In genomic region chr1:30522031-30523004, GRCh38 we compare ENCODE assay signal across 11 cellular contexts.
A peak's percentile ranks its signal among the peaks of the same experiment; 100 is the strongest.
DNase-seq lines count a peak whose midpoint lies in the region; FAIRE-seq and TF ChIP-seq lines count a peak whose summit lies in the region.
"Had no signal": no experiment of that assay in that cellular context is flagged by ENCODE, and none has a peak within 500 bp of the region (broad histone marks: within the 10 kb centered on the region; RNA-seq: fewer than 3 reads in every experiment).

No MANE protein-coding gene starts in this region.

- no peaks in the 10 kb centered on the region for H3K36me3 ChIP-seq in H1 (ENCODE audit: control insufficient read depth in 2 of 4, insufficient read depth in 4 of 4, low read length in 3 of 4)
- H3K36me3 ChIP-seq in liver (ENCODE audit: control insufficient read depth in 4 of 4, insufficient read depth in 3 of 4, low read depth in 1 of 4, low read length in 3 of 4), result no peaks in the 10 kb centered on the region
- no peaks in the 10 kb centered on the region for H3K36me3 ChIP-seq in uterus
- H3K36me3 ChIP-seq in small intestine (ENCODE audit: control insufficient read depth in 2 of 2, insufficient read depth in 2 of 2, low read length in 2 of 2), result no peaks in the 10 kb centered on the region

- TF ChIP-seq RAD21 in H1 (IDR thresholded peaks at IDR 0.05 in 1 of 2, conservative IDR thresholded peaks at IDR 0.05 in 1 of 2; ENCODE audit: low read depth in 2 of 2, low read length in 2 of 2) (peak in 1 of 2 experiments; percentile 25; a peak in 2 of 4 replicates), liver (IDR thresholded peaks at IDR 0.05) (peak in 1 of 2 donors; percentile 49)

- no peak overlapping the region for H2BK120ac ChIP-seq in H1 (replicated peaks; ENCODE audit: low read depth, low read length)

- H2BK12ac ChIP-seq in H1 (ENCODE audit: low read depth, low read length), result 0 out of 2 replicates have a peak overlapping the region, but pooled peaks have one; percentile 17

- H3K79me2 ChIP-seq in H1 (ENCODE audit: control insufficient read depth in 1 of 2, insufficient read depth in 2 of 2, low read length in 2 of 2), result no peaks in the 10 kb centered on the region

- H3K4me1 ChIP-seq in H1 (replicated peaks in 1 of 4; ENCODE audit: control insufficient read depth in 3 of 4, insufficient read depth in 4 of 4, low read length in 3 of 4), result peaks cover 0 to 5% (median 0%) of the 10 kb centered on the region in 4 experiments; a peak in 2 of 7 replicates
- peaks cover 4 to 19% (median 14%) of the 10 kb centered on the region in 4 donors for H3K4me1 ChIP-seq in liver (ENCODE audit: control insufficient read depth in 4 of 4, insufficient read depth in 4 of 4, low read length in 3 of 4)
- H3K4me1 ChIP-seq in uterus, result no peaks in the 10 kb centered on the region
- no peaks in the 10 kb centered on the region for H3K4me1 ChIP-seq in small intestine (ENCODE audit: control insufficient read depth in 2 of 2, insufficient read depth in 1 of 2, low read depth in 1 of 2, low read length in 1 of 2)

- no peak overlapping the region for H2BK15ac ChIP-seq in H1 (ENCODE audit: low read length)

- no peak for FAIRE-seq in H1 (lab: Jason Lieb, UNC)
- no peak for FAIRE-seq in small intestine (lab: Jason Lieb, UNC)
- FAIRE-seq: A549 had no signal

- no peak overlapping the region for H3K9ac ChIP-seq in H1 (replicated peaks in 1 of 4; ENCODE audit: extremely low read depth in 1 of 4, low read depth in 3 of 4, low read length in 3 of 4)
- H3K9ac ChIP-seq in liver (ENCODE audit: low read depth in 1 of 2, low read length in 2 of 2), result no peak overlapping the region
- H3K9ac ChIP-seq: KMS-11 had no signal

- POLR2A ChIA-PET in H1 (lab: Charles Lee; ENCODE audit: partially characterized antibody), result no interaction called here

- no peak overlapping the region for H3K18ac ChIP-seq in H1 (ENCODE audit: extremely low read depth, low read length)

- H2AK5ac ChIP-seq in H1 (ENCODE audit: low read depth, low read length), result no peak overlapping the region

- H3K14ac ChIP-seq in H1 (ENCODE audit: insufficient read length), result no peak overlapping the region

- H3K27me3 ChIP-seq in H1 (replicated peaks in 1 of 4; ENCODE audit: control insufficient read depth in 3 of 4, extremely low read depth in 1 of 4, insufficient read depth in 3 of 4, low read length in 3 of 4) (no peaks in the 10 kb centered on the region), liver (ENCODE audit: control insufficient read depth in 4 of 4, insufficient read depth in 4 of 4, low read length in 3 of 4) (no peaks in the 10 kb centered on the region), uterus (no peaks in the 10 kb centered on the region), small intestine (ENCODE audit: control insufficient read depth in 2 of 2, insufficient read depth in 2 of 2, low read length in 2 of 2) (peaks cover 0 to 6% of the 10 kb centered on the region in 2 donors)

- no peaks in the 10 kb centered on the region for H4K20me1 ChIP-seq in H1 (replicated peaks in 1 of 2; ENCODE audit: control insufficient read depth in 1 of 2, insufficient read depth in 2 of 2, low read length in 2 of 2)

- H3K4me2 ChIP-seq in H1 (ENCODE audit: insufficient read depth in 1 of 2, low read depth in 2 of 2, low read length in 2 of 2), result no peak overlapping the region
- H3K4me2 ChIP-seq: A549, KMS-11 had no signal

- H3K56ac ChIP-seq in H1 (replicated peaks; ENCODE audit: insufficient read length, low read depth, low read length), result no peak overlapping the region

- H3K23ac ChIP-seq in H1 (ENCODE audit: insufficient read length), result no peak overlapping the region

- H4K8ac ChIP-seq in H1 (ENCODE audit: extremely low read depth, insufficient read depth, low read length), result no peak overlapping the region

- no peak for TF ChIP-seq EP300 in H1 (IDR thresholded peaks at IDR 0.05; ENCODE audit: borderline replicate concordance in 1 of 2, low read depth in 2 of 2, low read length in 2 of 2)

- H3K9me3 ChIP-seq in H1 (ENCODE audit: insufficient read depth in 2 of 2, low read depth in 1 of 2, low read length in 1 of 2) (no peaks in the 10 kb centered on the region), liver (ENCODE audit: control insufficient read depth in 4 of 4, low read length in 3 of 4) (no peaks in the 10 kb centered on the region), uterus (no peaks in the 10 kb centered on the region), small intestine (ENCODE audit: control insufficient read depth, low read depth) (no peaks in the 10 kb centered on the region)
- H3K9me3 ChIP-seq: A549 had no signal

- CTCF ChIA-PET in H1 (lab: Charles Lee; ENCODE audit: partially characterized antibody), result interaction anchor here (1.1 to 1.2 kb wide), 3 partner anchors 113 to 192 kb away, joined by 3 to 5 read pairs (median 3); no protein-coding TSS in a partner anchor

- no peaks in the 10 kb centered on the region for H3K79me1 ChIP-seq in H1 (ENCODE audit: low read depth, low read length)

- no peak overlapping the region for H4K5ac ChIP-seq in H1 (ENCODE audit: insufficient read length, low read depth, low read length)

- no peak overlapping the region for H3K4ac ChIP-seq in H1 (replicated peaks; ENCODE audit: insufficient read length, low read depth, low read length)

- no peak overlapping the region for H3K27ac ChIP-seq in H1 (ENCODE audit: low read depth, low read length)
- H3K27ac ChIP-seq in liver (ENCODE audit: low read depth in 1 of 2, low read length in 2 of 2), result peak overlapping the region; percentile 28 to 71
- H3K27ac ChIP-seq in uterus, result peak overlapping the region; percentile 11 to 44
- no peak overlapping the region for H3K27ac ChIP-seq in small intestine (ENCODE audit: low read depth in 1 of 2, low read length in 1 of 2)
- H3K27ac ChIP-seq: KMS-11 had no signal

- no peak overlapping the region for H2BK20ac ChIP-seq in H1 (ENCODE audit: low read length)

- H2BK5ac ChIP-seq in H1 (ENCODE audit: low read depth, low read length), result no peak overlapping the region

- intact Hi-C loops in uterus (cut with DNase I; ENCODE audit: low total_unique reads), result no loop called here

- H3K23me2 ChIP-seq in H1 (ENCODE audit: low read depth, low read length), result no peaks in the 10 kb centered on the region; the same call in 1 of the 2 replicates

- no peak overlapping the region; the same call in 1 of the 2 replicates for H2AFZ ChIP-seq in H1 (ENCODE audit: low read length)

- H3K4me3 ChIP-seq in H1 (ENCODE audit: extremely low read depth in 1 of 4, insufficient read depth in 2 of 4, low read depth in 3 of 4, low read length in 4 of 4), result no peak overlapping the region
- no peak overlapping the region for H3K4me3 ChIP-seq in liver (ENCODE audit: low read depth in 1 of 3, low read length in 3 of 3)
- no peak overlapping the region for H3K4me3 ChIP-seq in uterus
- H3K4me3 ChIP-seq in small intestine (ENCODE audit: low read depth in 1 of 2, low read length in 2 of 2), result no peak overlapping the region
- H3K4me3 ChIP-seq: A549 had no signal

- TF ChIP-seq POLR2A in H1 (IDR thresholded peaks at IDR 0.05; ENCODE audit: control extremely low read depth in 1 of 2, low read depth in 2 of 2, low read length in 2 of 2), result no peak
- TF ChIP-seq POLR2A in uterus (IDR thresholded peaks at IDR 0.05), result no peak

- peak; percentile 28 for DNase-seq in activated CD8-positive, alpha-beta memory T cell treated with anti-CD3 and anti-CD28 coated beads for 24 hours
- DNase-seq in activated CD8-positive, alpha-beta memory T cell treated with anti-CD3 and anti-CD28 coated beads, Interleukin-2, amount 50 U/mL, for 4 hours, result no peak
- DNase-seq in H1 (ENCODE audit: low read depth in 1 of 2, low spot score in 2 of 2) (peak in 1 of 2 experiments; percentile 31), uterus (peak; percentile 68 to 80), CD1c-positive myeloid dendritic cell (ENCODE audit: extremely low spot score) (no peak), small intestine (no peak), dedifferentiated amniotic fluid mesenchymal stem cell (ENCODE audit: extremely low spot score) (no peak)
- DNase-seq: activated T-cell treated with anti-CD3 and anti-CD28 coated beads, Interleukin-2, amount 50 U/mL, for 4 hours had no signal

- no peak overlapping the region for H4K91ac ChIP-seq in H1 (replicated peaks; ENCODE audit: insufficient read length, low read length)

- TF ChIP-seq CTCF in H1 (IDR thresholded peaks at IDR 0.05; ENCODE audit: control extremely low read depth in 1 of 3, insufficient read depth in 1 of 3, low read depth in 1 of 3, low read length in 3 of 3) (no peak), liver (IDR thresholded peaks at IDR 0.05; ENCODE audit: low read depth, low read length, missing input control) (no peak), uterus (IDR thresholded peaks at IDR 0.05) (no peak)

- WGBS in H1 (ENCODE audit: extremely low coverage in 1 of 2, insufficient coverage in 1 of 2, insufficient read length in 1 of 2, insufficient replicate concordance in 2 of 2, low coverage in 1 of 2, low lambda C conversion rate in 2 of 2, missing lambda C conversion rate in 1 of 2), 2 experiments, result 84% methylated on average over 17 of the region's 17 CpGs; no CpG with 5 or more reads in 1 of the 2 experiments
- WGBS in liver, result 36% methylated on average over 17 of the region's 17 CpGs
- 52 to 59% (median 55%) methylated on average over 17 of the region's 17 CpGs for WGBS in small intestine, 3 donors

TF ChIP-seq in H1, 55 proteins besides CTCF, POLR2A, EP300 and RAD21:
- TF ChIP-seq BCL11A (IDR thresholded peaks at IDR 0.05; ENCODE audit: low read depth in 2 of 2, low read length in 2 of 2) (no peak), CBX8 (IDR thresholded peaks at IDR 0.05; ENCODE audit: borderline replicate concordance, low read depth, low read length) (no peak), CHD1 (IDR thresholded peaks at IDR 0.05; ENCODE audit: low read depth, low read length) (no peak)

TF ChIP-seq in liver, 16 proteins besides CTCF, POLR2A, EP300 and RAD21 (continues in another document):
- TF ChIP-seq JUND (IDR thresholded peaks at IDR 0.05), result peak; percentile 42 to 85
- TF ChIP-seq TAF1 (conservative IDR thresholded peaks at IDR 0.05), result no peak
- TF ChIP-seq EGR1 (IDR thresholded peaks at IDR 0.05; ENCODE audit: low read depth in 2 of 2), result peak in 1 of 2 donors; percentile 74

Comparison
In these comparisons a context has a peak if more than half of its experiments do, and no peak if none do; other contexts are left out.
1. DNase-seq: peak in activated CD8-positive, alpha-beta memory T cell treated with anti-CD3 and anti-CD28 coated beads for 24 hours (single experiment) and uterus (2 of 2); none in activated CD8-positive, alpha-beta memory T cell treated with anti-CD3 and anti-CD28 coated beads, Interleukin-2, amount 50 U/mL, for 4 hours (single experiment), CD1c-positive myeloid dendritic cell (single experiment), small intestine (single experiment) and dedifferentiated amniotic fluid mesenchymal stem cell (single experiment).
2. H3K27ac ChIP-seq: peak in liver (2 of 2) and uterus (2 of 2); none in H1 (single experiment) and small intestine (0 of 2).